1 cellular context compared by ENCODE assay signal in genomic region chr16:14351647-14352046, GRCh38.
TF ChIP-seq lines count a peak whose summit lies in the region.

No MANE protein-coding gene starts in this region.

TF ChIP-seq in GM23338, 12 proteins besides CTCF, POLR2A, EP300 and RAD21 (continued from another document):
- TF ChIP-seq STAT1 (IDR thresholded peaks at IDR 0.05; ENCODE audit: unreplicated experiment): no peak
- TF ChIP-seq ETS1 (IDR thresholded peaks at IDR 0.05): no peak
- TF ChIP-seq NANOG (IDR thresholded peaks at IDR 0.05; ENCODE audit: borderline replicate concordance): no peak
